ENCODE assay signal across 18 cellular contexts in the genomic region with DNA sequence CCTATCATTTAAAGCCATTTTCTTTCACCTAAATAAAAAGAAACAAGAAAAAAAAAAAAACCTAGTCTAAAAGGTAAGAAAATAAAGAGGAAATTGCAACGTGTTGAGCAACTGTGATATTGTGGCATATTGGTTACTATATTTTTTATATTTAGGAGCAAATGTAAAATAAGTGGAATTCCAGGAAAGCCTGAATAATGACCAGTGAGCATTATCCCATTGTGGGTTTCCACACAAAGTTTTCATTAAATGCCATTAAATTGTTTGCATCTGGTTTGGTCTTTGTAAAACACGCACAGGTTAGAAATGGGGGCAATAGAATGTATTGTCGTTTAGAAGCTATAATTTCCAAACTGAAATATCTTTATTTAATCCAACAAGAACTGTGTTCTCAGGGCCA.
DNase-seq lines count a peak whose midpoint lies in the region; ATAC-seq and TF ChIP-seq lines count a peak whose summit lies in the region.
"Had no signal": no experiment of that assay in that cellular context is flagged by ENCODE, and none has a peak within 500 bp of the region (broad histone marks: within the 10 kb centered on the region; RNA-seq: fewer than 3 reads in every experiment).

No MANE protein-coding gene starts in this region.

- H3K18ac ChIP-seq in H9 (ENCODE audit: insufficient read length, low read depth, low read length), result no peak overlapping the region

- no peak overlapping the region for H4K8ac ChIP-seq in H9 (replicated peaks; ENCODE audit: insufficient read length, low read depth, low read length)

- no peak overlapping the region for H2BK12ac ChIP-seq in H9 (ENCODE audit: insufficient read length, low read depth, low read length)

- ATAC-seq in SK-N-SH treated with all-trans-retinoic acid at 6 μM for 48 hours (peak; percentile 19; the same call in 2 of the 3 replicates), HG03354 (IDR thresholded peaks at IDR 0.05; ENCODE audit: poor library complexity, severe bottlenecking, unreplicated experiment) (no peak)
- ATAC-seq: HepG2 had no signal

- H3K27me3 Mint-ChIP-seq in H9 (ENCODE audit: low read depth) (no peaks in the 10 kb centered on the region), endodermal cell (ENCODE audit: insufficient read depth) (no peaks in the 10 kb centered on the region)
- H3K27me3 Mint-ChIP-seq: B cell; CD4-positive, alpha-beta memory T cell had no signal

- H3K4me3 ChIP-seq in AG09309 (ENCODE audit: control insufficient read depth, low read depth, low read length), result no peak overlapping the region
- H3K4me3 ChIP-seq in endodermal cell (ENCODE audit: low read length), result no peak overlapping the region
- H3K4me3 ChIP-seq: MG63 had no signal

- no peak overlapping the region for H2BK120ac ChIP-seq in H9 (ENCODE audit: low read depth, low read length, poor library complexity, severe bottlenecking)

- H3K4me1 Mint-ChIP-seq in H9 (peaks cover 23 to 47% of the 10 kb centered on the region in 2 experiments), endodermal cell (no peaks in the 10 kb centered on the region)
- H3K4me1 Mint-ChIP-seq: B cell; CD4-positive, alpha-beta memory T cell had no signal

- H3K36me3 Mint-ChIP-seq in H9 (ENCODE audit: insufficient read depth in 1 of 3, low read depth in 3 of 3) (peaks cover 0 to 2% (median 0%) of the 10 kb centered on the region in 3 experiments; a peak in 2 of 7 replicates), endodermal cell (ENCODE audit: low read depth) (no peaks in the 10 kb centered on the region)
- H3K36me3 Mint-ChIP-seq: CD4-positive, alpha-beta memory T cell had no signal

- H3K27ac ChIP-seq in H9 (ENCODE audit: insufficient read length, low read depth, low read length) (no peak overlapping the region), endodermal cell (ENCODE audit: low read depth, low read length) (no peak overlapping the region)
- H3K27ac ChIP-seq: KMS-11 had no signal

- no peaks in the 10 kb centered on the region for H4K20me1 ChIP-seq in H9 (ENCODE audit: control insufficient read depth, insufficient read depth, insufficient read length)

- H3K56ac ChIP-seq in H9 (ENCODE audit: insufficient read length, low read depth, low read length), result no peak overlapping the region

- H3K79me1 ChIP-seq in H9 (ENCODE audit: insufficient read depth, low read depth, low read length, poor library complexity, severe bottlenecking), result no peaks in the 10 kb centered on the region

- H2AK5ac ChIP-seq in H9 (ENCODE audit: insufficient read length, low read length), result no peak overlapping the region

- no peak overlapping the region for H3K14ac ChIP-seq in H9 (ENCODE audit: insufficient read depth, low read length)

- peaks cover 6% of the 10 kb centered on the region; the same call in 1 of the 2 replicates for H3K4me1 ChIP-seq in H9 (ENCODE audit: insufficient read depth, low read length)
- H3K4me1 ChIP-seq in endodermal cell (ENCODE audit: control insufficient read depth, insufficient read depth, low read length), result no peaks in the 10 kb centered on the region

- H3K4me2 ChIP-seq in H9 (ENCODE audit: insufficient read depth, insufficient read length, low read length), result no peak overlapping the region
- H3K4me2 ChIP-seq: KMS-11 had no signal

- H3K23me2 ChIP-seq in H9 (ENCODE audit: insufficient read length, low read depth, low read length, poor library complexity, severe bottlenecking), result no peaks in the 10 kb centered on the region

- TF ChIP-seq CTCF in AG09309 (IDR thresholded peaks at IDR 0.05; ENCODE audit: control insufficient read depth, insufficient read depth, low read depth, low read length, missing control alignments) (no peak), H9 (conservative IDR thresholded peaks at IDR 0.05) (no peak), endodermal cell (conservative IDR thresholded peaks at IDR 0.05) (no peak)

- no peaks in the 10 kb centered on the region for H3K79me2 ChIP-seq in H9 (ENCODE audit: insufficient read depth, low read length)

- no peak overlapping the region for H2BK5ac ChIP-seq in H9 (ENCODE audit: insufficient read length, low read length)

- no CpG with 5 or more reads among the region's 3 CpGs for WGBS in H9 (ENCODE audit: extremely low coverage, insufficient read length, low lambda C conversion rate)
- 65% methylated on average over 2 of the region's 3 CpGs; no CpG with 5 or more reads in 1 of the 2 experiments for WGBS in endodermal cell (ENCODE audit: insufficient coverage in 1 of 2, insufficient read length in 1 of 2), 2 experiments

- H3K9ac ChIP-seq in H9 (ENCODE audit: extremely low read depth, insufficient read length, low read length) (no peak overlapping the region), endodermal cell (ENCODE audit: extremely low read depth, low read length, poor library complexity, severe bottlenecking) (no peak overlapping the region)
- H3K9ac ChIP-seq: KMS-11 had no signal

- no peak overlapping the region for H2BK20ac ChIP-seq in H9 (ENCODE audit: low read depth, low read length, poor library complexity, severe bottlenecking)

- H3K9me3 Mint-ChIP-seq in H9, result no peaks in the 10 kb centered on the region
- H3K9me3 Mint-ChIP-seq in endodermal cell, result no peaks in the 10 kb centered on the region

- H2AFZ ChIP-seq in H9 (ENCODE audit: low read length), result no peak overlapping the region

- no peaks in the 10 kb centered on the region for H3K27me3 ChIP-seq in H9 (ENCODE audit: insufficient read depth, low read length)
- H3K27me3 ChIP-seq in endodermal cell (ENCODE audit: control insufficient read depth, insufficient read depth, low read length, poor library complexity, severe bottlenecking), result no peaks in the 10 kb centered on the region
- H3K27me3 ChIP-seq: MG63 had no signal

- H2BK15ac ChIP-seq in H9 (ENCODE audit: low read depth, low read length), result no peak overlapping the region

- no peaks in the 10 kb centered on the region for H3K36me3 ChIP-seq in endodermal cell (ENCODE audit: control insufficient read depth, insufficient read depth, low read length)
- H3K36me3 ChIP-seq: MG63 had no signal

- H4K91ac ChIP-seq in H9 (ENCODE audit: insufficient read length, low read depth, low read length), result no peak overlapping the region

- H3K27ac Mint-ChIP-seq in H9, result peak overlapping the region; percentile 5 to 58 (median 23); a peak in 6 of 7 replicates
- peak overlapping the region; percentile 76 for H3K27ac Mint-ChIP-seq in endodermal cell
- H3K27ac Mint-ChIP-seq: B cell; CD4-positive, alpha-beta memory T cell had no signal

- H3K4me3 Mint-ChIP-seq in H9 (no peak overlapping the region), endodermal cell (no peak overlapping the region)
- H3K4me3 Mint-ChIP-seq: B cell; CD4-positive, alpha-beta memory T cell had no signal

- H3T11ph ChIP-seq in H9 (ENCODE audit: low read length), result no peak overlapping the region

- no peaks in the 10 kb centered on the region for H3K9me3 ChIP-seq in H9 (ENCODE audit: control insufficient read depth, low read depth, low read length)
- H3K9me3 ChIP-seq in endodermal cell (ENCODE audit: control insufficient read depth, low read length), result no peaks in the 10 kb centered on the region
- H3K9me3 ChIP-seq: MG63 had no signal

- DNase-seq in AG09309 (ENCODE audit: low read depth) (peak; percentile 48), H9 (no peak), endodermal cell (no peak), HPDE6-E6E7 (ENCODE audit: extremely low spot score) (no peak), T-helper 1 cell (no peak), NCI-H748 (lab: John Stamatoyannopoulos, UW; ENCODE audit: unreplicated experiment) (no peak)
- DNase-seq: CD4-positive, alpha-beta memory T cell; MG63; NCI-H1105 treated with DMSO at 0.1 percent for 48 hours; NCI-H187; NCI-H510A; SHP77 treated with DMSO at 0.1 percent for 48 hours; SW 1271 had no signal

- no peak overlapping the region for H3K4ac ChIP-seq in H9 (ENCODE audit: low read depth, low read length)

- H3K23ac ChIP-seq in H9 (ENCODE audit: insufficient read length, low read depth, low read length), result no peak overlapping the region

- H4K5ac ChIP-seq in H9 (ENCODE audit: insufficient read length, low read depth, low read length), result no peak overlapping the region

TF ChIP-seq in SK-N-SH treated with all-trans-retinoic acid at 6 μM for 48 hours, 23 proteins besides CTCF, POLR2A, EP300 and RAD21 (continues in another document):
- TF ChIP-seq, protein P1, sequence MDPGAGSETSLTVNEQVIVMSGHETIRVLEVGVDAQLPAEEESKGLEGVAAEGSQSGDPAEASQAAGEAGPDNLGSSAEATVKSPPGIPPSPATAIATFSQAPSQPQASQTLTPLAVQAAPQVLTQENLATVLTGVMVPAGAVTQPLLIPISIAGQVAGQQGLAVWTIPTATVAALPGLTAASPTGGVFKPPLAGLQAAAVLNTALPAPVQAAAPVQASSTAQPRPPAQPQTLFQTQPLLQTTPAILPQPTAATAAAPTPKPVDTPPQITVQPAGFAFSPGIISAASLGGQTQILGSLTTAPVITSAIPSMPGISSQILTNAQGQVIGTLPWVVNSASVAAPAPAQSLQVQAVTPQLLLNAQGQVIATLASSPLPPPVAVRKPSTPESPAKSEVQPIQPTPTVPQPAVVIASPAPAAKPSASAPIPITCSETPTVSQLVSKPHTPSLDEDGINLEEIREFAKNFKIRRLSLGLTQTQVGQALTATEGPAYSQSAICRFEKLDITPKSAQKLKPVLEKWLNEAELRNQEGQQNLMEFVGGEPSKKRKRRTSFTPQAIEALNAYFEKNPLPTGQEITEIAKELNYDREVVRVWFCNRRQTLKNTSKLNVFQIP (CRISPR knock-in tag; IDR thresholded peaks at IDR 0.05; ENCODE audit: borderline replicate concordance, low read depth), result no peak
- TF ChIP-seq RARB (CRISPR knock-in tag; IDR thresholded peaks at IDR 0.05), result no peak
- TF ChIP-seq, protein P2, sequence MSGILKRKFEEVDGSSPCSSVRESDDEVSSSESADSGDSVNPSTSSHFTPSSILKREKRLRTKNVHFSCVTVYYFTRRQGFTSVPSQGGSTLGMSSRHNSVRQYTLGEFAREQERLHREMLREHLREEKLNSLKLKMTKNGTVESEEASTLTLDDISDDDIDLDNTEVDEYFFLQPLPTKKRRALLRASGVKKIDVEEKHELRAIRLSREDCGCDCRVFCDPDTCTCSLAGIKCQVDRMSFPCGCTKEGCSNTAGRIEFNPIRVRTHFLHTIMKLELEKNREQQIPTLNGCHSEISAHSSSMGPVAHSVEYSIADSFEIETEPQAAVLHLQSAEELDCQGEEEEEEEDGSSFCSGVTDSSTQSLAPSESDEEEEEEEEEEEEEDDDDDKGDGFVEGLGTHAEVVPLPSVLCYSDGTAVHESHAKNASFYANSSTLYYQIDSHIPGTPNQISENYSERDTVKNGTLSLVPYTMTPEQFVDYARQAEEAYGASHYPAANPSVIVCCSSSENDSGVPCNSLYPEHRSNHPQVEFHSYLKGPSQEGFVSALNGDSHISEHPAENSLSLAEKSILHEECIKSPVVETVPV (CRISPR knock-in tag; IDR thresholded peaks at IDR 0.05), result no peak
- TF ChIP-seq TCF4 (CRISPR knock-in tag; IDR thresholded peaks at IDR 0.05; ENCODE audit: borderline replicate concordance), result no peak
- no peak for TF ChIP-seq ESRRG (CRISPR knock-in tag; IDR thresholded peaks at IDR 0.05)
